29 cellular contexts compared by ENCODE assay signal in the genomic region with DNA sequence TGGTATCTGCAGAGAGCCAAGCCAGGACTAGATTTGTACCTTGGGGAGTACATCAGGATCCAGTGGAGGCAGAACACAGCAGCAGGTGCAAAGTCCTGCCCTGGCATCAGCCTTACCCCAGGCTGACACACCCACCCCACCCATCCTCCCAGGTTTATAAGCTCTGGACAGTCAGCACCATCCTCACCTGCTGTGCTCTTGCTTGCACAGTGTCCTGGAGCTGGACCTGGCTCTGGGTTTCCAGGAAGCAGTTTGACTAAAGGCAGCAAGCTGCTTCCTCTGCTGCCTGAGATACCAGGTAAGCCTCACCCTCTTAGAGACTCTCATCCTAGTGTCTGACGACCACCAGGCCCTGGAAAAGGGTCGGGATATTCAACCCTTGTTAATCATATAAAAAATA. TPM values are rescaled to one million over a fixed set of nuclear protein-coding genes. Genes with fewer than 3 reads are reported as not detected.
"Had no signal": no experiment of that assay in that cellular context is flagged by ENCODE, and none has a peak within 500 bp of the region (broad histone marks: within the 10 kb centered on the region; RNA-seq: fewer than 3 reads in every experiment).

A gene (plus strand): TSS at position 183 of the 400 bp plus-strand sequence. CDS start 7,227 bp downstream, outside the sequence.

- H3K27me3 ChIP-seq: gastrocnemius medialis, neural progenitor cell, right atrium auricular region, sigmoid colon, spleen, tibial nerve, upper lobe of right lung, uterus had no signal

- H3K4me3 ChIP-seq: gastrocnemius medialis, lower lobe of right lung, neural progenitor cell, prostate gland, right atrium auricular region, sigmoid colon, spleen, thoracic aorta, tibial nerve, upper lobe of right lung, uterus had no signal

- H3K27ac Mint-ChIP-seq: naive thymus-derived CD4-positive, alpha-beta T cell; nephron; neural progenitor cell; stimulated activated memory B cell treated with anti-CD40 and anti-IgM and Interleukin-4, amounts not matched to agents 10 μg/mL and 1 μg/mL and 100 μg/mL, for 72 hours; stimulated activated naive CD8-positive, alpha-beta T cell treated with anti-CD3 and anti-CD28 coated beads, Interleukin-15, Interleukin-2, amounts not matched to agents 100 ng/mL and 50 ng/mL, for 24 hours had no signal

- H3K27ac ChIP-seq: epithelial cell of prostate, gastrocnemius medialis, lower lobe of right lung, neural progenitor cell, parathyroid adenoma, prostate gland, right atrium auricular region, sigmoid colon, spleen, thoracic aorta, tibial nerve, upper lobe of right lung, uterus had no signal

- H3K4me1 Mint-ChIP-seq: naive thymus-derived CD4-positive, alpha-beta T cell; nephron; neural progenitor cell; stimulated activated memory B cell treated with anti-CD40 and anti-IgM and Interleukin-4, amounts not matched to agents 10 μg/mL and 1 μg/mL and 100 μg/mL, for 72 hours had no signal

- H3K27me3 Mint-ChIP-seq: stimulated activated memory B cell treated with anti-CD40 and anti-IgM and Interleukin-4, amounts not matched to agents 10 μg/mL and 1 μg/mL and 100 μg/mL, for 72 hours; stimulated activated naive CD8-positive, alpha-beta T cell treated with anti-CD3 and anti-CD28 coated beads, Interleukin-15, Interleukin-2, amounts not matched to agents 100 ng/mL and 50 ng/mL, for 24 hours had no signal

- DNase-seq: cortex of kidney; foreskin fibroblast; gastrocnemius medialis; head of caudate nucleus; kidney glomerular epithelial cell; left ventricle myocardium superior; lower lobe of right lung; naive thymus-derived CD4-positive, alpha-beta T cell; sigmoid colon; spleen; stimulated activated CD4-positive, alpha-beta T cell treated with anti-CD3 and anti-CD28 coated beads, Interleukin-4, amount 100 ng/mL, for 4 hours; upper lobe of right lung; uterus had no signal

- H3K36me3 ChIP-seq: gastrocnemius medialis, lower lobe of right lung, neural progenitor cell, prostate gland, right atrium auricular region, sigmoid colon, spleen, thoracic aorta, tibial nerve, upper lobe of right lung, uterus had no signal

- H3K4me1 ChIP-seq: gastrocnemius medialis, lower lobe of right lung, neural progenitor cell, parathyroid adenoma, prostate gland, right atrium auricular region, sigmoid colon, spleen, tibial nerve, upper lobe of right lung, uterus had no signal

- H3K4me3 Mint-ChIP-seq: naive thymus-derived CD4-positive, alpha-beta T cell; nephron; neural progenitor cell; stimulated activated memory B cell treated with anti-CD40 and anti-IgM and Interleukin-4, amounts not matched to agents 10 μg/mL and 1 μg/mL and 100 μg/mL, for 72 hours; stimulated activated naive CD8-positive, alpha-beta T cell treated with anti-CD3 and anti-CD28 coated beads, Interleukin-15, Interleukin-2, amounts not matched to agents 100 ng/mL and 50 ng/mL, for 24 hours had no signal

- H3K9me3 ChIP-seq: gastrocnemius medialis, prostate gland, uterus had no signal

- ATAC-seq: esophagus mucosa; gastrocnemius medialis; left ventricle myocardium superior; lower lobe of right lung; naive thymus-derived CD4-positive, alpha-beta T cell; stimulated activated memory B cell treated with anti-CD40 and anti-IgM and Interleukin-4, amounts not matched to agents 10 μg/mL and 1 μg/mL and 100 μg/mL, for 72 hours; upper lobe of right lung had no signal

- H3K36me3 Mint-ChIP-seq: naive thymus-derived CD4-positive, alpha-beta T cell; neural progenitor cell; stimulated activated memory B cell treated with anti-CD40 and anti-IgM and Interleukin-4, amounts not matched to agents 10 μg/mL and 1 μg/mL and 100 μg/mL, for 72 hours had no signal

- H3K9ac ChIP-seq: neural progenitor cell, parathyroid adenoma had no signal

RNA-seq across cellular contexts. Expression of the gene that starts here (rescaled TPM):
- total RNA-seq: dermis microvascular lymphatic vessel endothelial cell; gastrocnemius medialis; glomerular endothelial cell; left ventricle myocardium superior; lower lobe of right lung; mononuclear cell; naive thymus-derived CD4-positive, alpha-beta T cell; osteoblast; prostate gland; right atrium auricular region; sigmoid colon; skeletal muscle tissue; spleen; thoracic aorta; tibial nerve; upper lobe of right lung; uterus had no signal
